Comparison of ENCODE assay signal across 22 cellular contexts in genomic region chr21:45491623-45492022, GRCh38. TPM values are rescaled to one million over a fixed set of nuclear protein-coding genes. Genes with fewer than 3 reads are reported as not detected.
DNase-seq lines count a peak whose midpoint lies in the region; ATAC-seq and TF ChIP-seq lines count a peak whose summit lies in the region.
"Had no signal": no experiment of that assay in that cellular context is flagged by ENCODE, and none has a peak within 500 bp of the region (broad histone marks: within the 10 kb centered on the region; RNA-seq: fewer than 3 reads in every experiment).

No MANE protein-coding gene starts in this region.

- H3K4me3 ChIP-seq in Caco-2 (ENCODE audit: low read depth, low read length) (no peak overlapping the region), HUES6 (ENCODE audit: low read depth, low read length) (no peak overlapping the region), neutrophil (ENCODE audit: low read depth in 1 of 2, low read length in 1 of 2) (no peak overlapping the region), esophagus muscularis mucosa (no peak overlapping the region)
- H3K4me3 ChIP-seq: A549 had no signal

- no peak overlapping the region for H3K4me3 Mint-ChIP-seq in Caco-2 (ENCODE audit: unreplicated experiment)
- no peak overlapping the region for H3K4me3 Mint-ChIP-seq in activated CD4-positive, alpha-beta T cell treated with anti-CD3 and anti-CD28 coated beads, Interleukin-2, amount 10 ng/mL, durations not matched to agents 7 days and 5 days
- H3K4me3 Mint-ChIP-seq: CD8-positive, alpha-beta T cell; H9; HFFc6 had no signal

- 92% methylated on average over 7 of the region's 9 CpGs for WGBS in esophagus muscularis mucosa

- TF ChIP-seq EP300 in esophagus muscularis mucosa (IDR thresholded peaks at IDR 0.05): no peak

- TF ChIP-seq CTCF in Caco-2 (IDR thresholded peaks at IDR 0.05; ENCODE audit: insufficient read depth in 1 of 2, low read depth in 1 of 2, low read length in 1 of 2, severe bottlenecking in 1 of 2, unreplicated experiment in 1 of 2): no peak
- TF ChIP-seq CTCF in foreskin keratinocyte (conservative IDR thresholded peaks at IDR 0.05): no peak
- TF ChIP-seq CTCF in neutrophil (IDR thresholded peaks at IDR 0.05): no peak
- TF ChIP-seq CTCF in esophagus muscularis mucosa (IDR thresholded peaks at IDR 0.05): no peak
- TF ChIP-seq CTCF in GM20000 (IDR thresholded peaks at IDR 0.05; ENCODE audit: extremely low read depth, missing control alignments): no peak

- no peaks in the 10 kb centered on the region for H3K27me3 ChIP-seq in Caco-2 (replicated peaks; ENCODE audit: control insufficient read depth, insufficient read depth, low read length)
- no peaks in the 10 kb centered on the region for H3K27me3 ChIP-seq in HUES6 (ENCODE audit: control insufficient read depth, insufficient read depth, low read length)
- H3K27me3 ChIP-seq in foreskin keratinocyte: no peaks in the 10 kb centered on the region
- H3K27me3 ChIP-seq in neutrophil: no peaks in the 10 kb centered on the region
- no peaks in the 10 kb centered on the region for H3K27me3 ChIP-seq in esophagus muscularis mucosa

- CTCF ChIA-PET in Caco-2 (lab: Charles Lee): no interaction called here
- CTCF ChIA-PET in activated CD4-positive, alpha-beta T cell treated with anti-CD3 and anti-CD28 coated beads, Interleukin-2, amount 10 ng/mL, durations not matched to agents 7 days and 5 days (lab: Charles Lee): interaction anchor here (0.6 to 1.4 kb wide), 2 partner anchors 8 to 103 kb away, joined by 3 to 4 read pairs; no protein-coding TSS in a partner anchor

- H3K9me3 ChIP-seq in Caco-2 (no peaks in the 10 kb centered on the region), HUES6 (ENCODE audit: control insufficient read depth, insufficient read depth, low read depth, low read length) (no peaks in the 10 kb centered on the region), neutrophil (no peaks in the 10 kb centered on the region), esophagus muscularis mucosa (no peaks in the 10 kb centered on the region)
- H3K9me3 ChIP-seq: A549 had no signal

- BruUV-seq in Caco-2 (replicated peaks; lab: Mats Ljungman, UMichigan): no TSS peak

- no peaks in the 10 kb centered on the region for H3K4me1 ChIP-seq in Caco-2
- peaks cover 25% of the 10 kb centered on the region for H3K4me1 ChIP-seq in HUES6 (ENCODE audit: control insufficient read depth, insufficient read depth, low read length)
- no peaks in the 10 kb centered on the region for H3K4me1 ChIP-seq in foreskin keratinocyte
- H3K4me1 ChIP-seq in neutrophil (ENCODE audit: control insufficient read depth in 1 of 2, insufficient read depth in 1 of 2, low read depth in 1 of 2, low read length in 1 of 2): peaks cover 20 to 49% of the 10 kb centered on the region in 2 experiments
- no peaks in the 10 kb centered on the region for H3K4me1 ChIP-seq in esophagus muscularis mucosa
- H3K4me1 ChIP-seq: A549 had no signal

- ATAC-seq in foreskin keratinocyte: peak; percentile 4
- ATAC-seq: A549; CD8-positive, alpha-beta T cell; Right ventricle myocardium inferior had no signal

- no peaks in the 10 kb centered on the region for H3K27me3 Mint-ChIP-seq in Caco-2 (ENCODE audit: insufficient read depth, unreplicated experiment)
- H3K27me3 Mint-ChIP-seq in activated CD4-positive, alpha-beta T cell treated with anti-CD3 and anti-CD28 coated beads, Interleukin-2, amount 10 ng/mL, durations not matched to agents 7 days and 5 days: no peaks in the 10 kb centered on the region
- H3K27me3 Mint-ChIP-seq: IgD-negative memory B cell had no signal

- H3K9ac ChIP-seq in HUES6 (ENCODE audit: low read length): no peak overlapping the region
- H3K9ac ChIP-seq: KMS-11 had no signal

- peak overlapping the region; percentile 38; the same call in 1 of the 2 replicates for H3K27ac ChIP-seq in HUES6 (ENCODE audit: low read depth, low read length)
- H3K27ac ChIP-seq in foreskin keratinocyte: no peak overlapping the region
- peak overlapping the region; percentile 85 for H3K27ac ChIP-seq in neutrophil
- no peak overlapping the region for H3K27ac ChIP-seq in esophagus muscularis mucosa (replicated peaks in 1 of 4)
- H3K27ac ChIP-seq: A549, C4-2B, KMS-11 had no signal

- H3K27ac Mint-ChIP-seq in Caco-2 (ENCODE audit: unreplicated experiment): peak overlapping the region; percentile 79
- no peak overlapping the region for H3K27ac Mint-ChIP-seq in activated CD4-positive, alpha-beta T cell treated with anti-CD3 and anti-CD28 coated beads, Interleukin-2, amount 10 ng/mL, durations not matched to agents 7 days and 5 days
- H3K27ac Mint-ChIP-seq: CD8-positive, alpha-beta T cell; HFFc6; IgD-negative memory B cell had no signal

- H3K4me1 Mint-ChIP-seq in Caco-2 (ENCODE audit: low read depth, unreplicated experiment): no peaks in the 10 kb centered on the region
- H3K4me1 Mint-ChIP-seq in activated CD4-positive, alpha-beta T cell treated with anti-CD3 and anti-CD28 coated beads, Interleukin-2, amount 10 ng/mL, durations not matched to agents 7 days and 5 days: no peaks in the 10 kb centered on the region
- H3K4me1 Mint-ChIP-seq: IgD-negative memory B cell had no signal

- POLR2A ChIA-PET in Caco-2 (lab: Charles Lee): no interaction called here
- POLR2A ChIA-PET in activated CD4-positive, alpha-beta T cell treated with anti-CD3 and anti-CD28 coated beads, Interleukin-2, amount 10 ng/mL, durations not matched to agents 7 days and 5 days (lab: Charles Lee): no interaction called here

- intact Hi-C loops in Caco-2 (cut with micrococcal nuclease; ENCODE audit: unreplicated experiment): no loop called here
- intact Hi-C loops in esophagus muscularis mucosa (cut with DNase I): no loop called here

- DNase-seq in Caco-2: no peak
- no peak for DNase-seq in foreskin keratinocyte
- no peak for DNase-seq in activated CD4-positive, alpha-beta T cell treated with anti-CD3 and anti-CD28 coated beads, Interleukin-2, amount 10 ng/mL, durations not matched to agents 7 days and 5 days
- DNase-seq in esophagus muscularis mucosa (ENCODE audit: extremely low spot score): no peak
- no peak for DNase-seq in GM20000 (ENCODE audit: low spot score)
- DNase-seq: CD8-positive, alpha-beta T cell; DMS 273 treated with DMSO at 0.1 percent for 48 hours; DMS79 treated with DMSO at 0.1 percent for 48 hours; H9; HFFc6; MM.1S; NCI-H2029; NCI-H446; NCI-H524 treated with DMSO at 0.1 percent for 48 hours; NCI-H774 had no signal

- no peaks in the 10 kb centered on the region for H3K9me3 Mint-ChIP-seq in Caco-2 (ENCODE audit: unreplicated experiment)
- H3K9me3 Mint-ChIP-seq in activated CD4-positive, alpha-beta T cell treated with anti-CD3 and anti-CD28 coated beads, Interleukin-2, amount 10 ng/mL, durations not matched to agents 7 days and 5 days: no peaks in the 10 kb centered on the region
- H3K9me3 Mint-ChIP-seq: CD8-positive, alpha-beta T cell; H9; HFFc6; IgD-negative memory B cell had no signal

- peaks cover 59% of the 10 kb centered on the region for H3K36me3 Mint-ChIP-seq in Caco-2 (ENCODE audit: insufficient read depth, unreplicated experiment)
- H3K36me3 Mint-ChIP-seq in activated CD4-positive, alpha-beta T cell treated with anti-CD3 and anti-CD28 coated beads, Interleukin-2, amount 10 ng/mL, durations not matched to agents 7 days and 5 days (ENCODE audit: low read depth): no peaks in the 10 kb centered on the region

- H3K36me3 ChIP-seq in Caco-2 (ENCODE audit: control insufficient read depth, insufficient read depth, low read length) (peaks cover 5% of the 10 kb centered on the region), HUES6 (ENCODE audit: control insufficient read depth, insufficient read depth, low read length) (peaks cover 80% of the 10 kb centered on the region), neutrophil (peaks cover 71% of the 10 kb centered on the region), esophagus muscularis mucosa (peaks cover 8 to 85% (median 63%) of the 10 kb centered on the region in 4 donors)

- no peak for TF ChIP-seq POLR2A in esophagus muscularis mucosa (IDR thresholded peaks at IDR 0.05; ENCODE audit: low read depth)

RNA-seq across cellular contexts. Expression of gene SLC19A1, which starts 50.6 kb away (rescaled TPM):
- total RNA-seq in Caco-2 (2022) (45.4 and 47.3 TPM in 2 replicates), foreskin keratinocyte (11.3 and 12.7 TPM in 2 replicates), esophagus muscularis mucosa (10 to 100 TPM in 1 of 4 donors, 1 to 10 TPM in 3; 2.8 to 10.0 (median 6.6) TPM)
- polyA plus RNA-seq in foreskin keratinocyte: 12.1 and 14.7 TPM in 2 replicates
- 10 to 100 TPM; 43.8 to 46.8 TPM for total RNA-seq in activated CD4-positive, alpha-beta T cell treated with anti-CD3 and anti-CD28 coated beads, Interleukin-2, amount 10 ng/mL, durations not matched to agents 7 days and 5 days

Comparison
In these comparisons a context has a peak if more than half of its experiments do, and no peak if none do; other contexts are left out.
1. H3K27ac ChIP-seq: peak in HUES6 (single experiment) and neutrophil (single experiment); none in foreskin keratinocyte (single experiment) and esophagus muscularis mucosa (0 of 4).